In the genomic region with DNA sequence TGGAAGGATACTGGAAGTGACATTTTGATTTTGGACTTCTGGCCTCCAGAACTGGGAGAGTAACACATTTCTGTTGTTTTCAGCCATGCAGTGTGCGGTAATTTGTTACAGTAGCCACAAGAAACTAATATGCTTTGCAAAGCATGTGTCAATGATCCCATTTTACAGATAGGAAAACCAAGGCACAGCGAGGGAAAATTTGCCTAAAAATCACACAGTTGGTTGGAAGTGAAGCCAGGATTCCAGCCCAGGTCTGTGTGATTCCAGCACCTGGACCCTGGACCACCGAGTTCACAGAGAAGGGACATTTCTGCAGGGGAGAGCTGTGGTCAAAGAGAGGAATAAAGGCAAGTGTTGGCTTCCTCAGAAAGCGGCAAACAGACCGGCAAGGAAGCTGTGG, we compare ENCODE assay signal across 23 cellular contexts.
"Had no signal": no experiment of that assay in that cellular context is flagged by ENCODE, and none has a peak within 500 bp of the region (broad histone marks: within the 10 kb centered on the region; RNA-seq: fewer than 3 reads in every experiment).

No MANE protein-coding gene starts in this region.

- DNase-seq: activated B cell treated with CpG ODN at 0.5 μM for 24 hours; activated CD4-positive, alpha-beta T cell treated with anti-CD3 and anti-CD28 coated beads for 36 hours; activated CD4-positive, alpha-beta T cell treated with anti-CD3 and anti-CD28 coated beads, Interleukin-2, amount 50 U/mL, for 48 hours; activated CD8-positive, alpha-beta memory T cell treated with anti-CD3 and anti-CD28 coated beads, Interleukin-2, amount 50 U/mL, for 48 hours; activated naive CD4-positive, alpha-beta T cell treated with Interleukin-2 at 50 U/mL for 16 hours; activated T-cell treated with anti-CD3 and anti-CD28 coated beads, Interleukin-2, amount 50 U/mL, for 48 hours; amygdala; cerebellar nuclear complex; heart left ventricle; left colon; nucleus accumbens; small intestine; stimulated activated CD4-positive, alpha-beta T cell treated with anti-CD3 and anti-CD28 coated beads, Interleukin-2, amount 100 ng/mL, for 24 hours; stomach; T1000 had no signal

- ATAC-seq: heart left ventricle, sciatic nerve had no signal

- H3K27ac ChIP-seq: epithelial cell of prostate, heart left ventricle, stomach, suprapubic skin, tibial nerve had no signal

- H3K9me3 ChIP-seq: heart left ventricle, stomach, suprapubic skin, tibial nerve had no signal

- H3K4me1 Mint-ChIP-seq: activated CD4-positive, alpha-beta T cell treated with anti-CD3 and anti-CD28 coated beads for 36 hours; stimulated activated effector memory CD8-positive, alpha-beta T cell treated with anti-CD3 and anti-CD28 coated beads, Interleukin-12 subunit alpha, Interleukin-12 subunit beta, amount 100 ng/mL, for 72 hours had no signal

- H3K27ac Mint-ChIP-seq: activated B cell treated with CpG ODN at 0.5 μM for 24 hours; activated CD4-positive, alpha-beta T cell treated with anti-CD3 and anti-CD28 coated beads for 36 hours; memory B cell; stimulated activated effector memory CD8-positive, alpha-beta T cell treated with anti-CD3 and anti-CD28 coated beads, Interleukin-12 subunit alpha, Interleukin-12 subunit beta, amount 100 ng/mL, for 72 hours had no signal

- H3K36me3 ChIP-seq: heart left ventricle, stomach, suprapubic skin, tibial nerve had no signal

- H3K27me3 ChIP-seq: stomach, suprapubic skin, tibial nerve had no signal

- H3K9me3 Mint-ChIP-seq: activated B cell treated with CpG ODN at 0.5 μM for 24 hours; memory B cell; nephron; stimulated activated effector memory CD8-positive, alpha-beta T cell treated with anti-CD3 and anti-CD28 coated beads, Interleukin-12 subunit alpha, Interleukin-12 subunit beta, amount 100 ng/mL, for 72 hours had no signal

- FAIRE-seq: small intestine, urothelium cell line had no signal

- H3K36me3 Mint-ChIP-seq: memory B cell; stimulated activated effector memory CD8-positive, alpha-beta T cell treated with anti-CD3 and anti-CD28 coated beads, Interleukin-12 subunit alpha, Interleukin-12 subunit beta, amount 100 ng/mL, for 72 hours had no signal

- H3K4me3 Mint-ChIP-seq: activated B cell treated with CpG ODN at 0.5 μM for 24 hours; activated CD4-positive, alpha-beta T cell treated with anti-CD3 and anti-CD28 coated beads for 36 hours; memory B cell; nephron; stimulated activated effector memory CD8-positive, alpha-beta T cell treated with anti-CD3 and anti-CD28 coated beads, Interleukin-12 subunit alpha, Interleukin-12 subunit beta, amount 100 ng/mL, for 72 hours had no signal

- H3K4me3 ChIP-seq: heart left ventricle, stomach, suprapubic skin, tibial nerve had no signal
